8 cellular contexts compared by ENCODE assay signal in the genomic region with DNA sequence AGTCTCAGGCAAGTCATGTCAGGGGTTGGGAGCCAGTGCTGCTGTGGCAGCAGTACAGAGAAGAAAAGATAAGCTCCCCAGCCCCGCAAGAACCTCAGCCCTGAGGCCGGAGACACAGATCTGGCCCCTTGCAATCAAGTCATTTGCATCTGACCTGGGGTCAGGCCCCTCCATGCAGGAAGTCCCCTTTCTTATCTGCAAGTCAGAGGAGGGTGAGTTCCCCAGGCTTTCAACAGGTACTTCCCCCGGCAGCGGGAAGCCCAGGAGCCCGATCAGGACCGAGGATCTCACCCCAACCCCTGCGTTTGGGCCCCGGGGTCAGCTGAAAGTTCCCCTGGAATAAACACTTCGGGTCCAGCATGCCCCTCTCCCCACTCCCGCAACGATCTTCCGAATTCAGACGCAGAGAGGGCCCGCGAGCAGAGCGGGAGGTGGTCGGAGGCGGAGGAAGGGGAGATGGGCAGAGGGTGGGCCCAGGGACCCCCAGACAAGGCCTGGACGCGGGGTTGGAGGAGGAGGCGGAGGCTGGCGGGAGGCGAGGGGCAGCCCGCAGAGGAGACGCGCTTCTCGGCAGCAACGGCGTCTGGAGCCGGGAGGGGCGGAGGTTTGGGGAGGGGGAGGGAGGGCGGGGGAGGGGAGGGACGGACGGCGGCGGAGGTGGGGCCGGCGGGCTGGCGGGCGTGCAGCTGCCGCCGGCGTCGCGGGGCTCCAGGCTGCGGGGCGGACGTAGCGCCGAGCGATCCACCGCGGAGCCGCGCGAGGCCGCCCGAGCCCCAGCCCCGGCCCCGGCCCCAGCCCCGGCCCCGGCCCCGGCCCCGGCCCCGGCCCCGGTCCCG. TPM values are rescaled to one million over a fixed set of nuclear protein-coding genes. Genes with fewer than 3 reads are reported as not detected.
DNase-seq lines count a peak whose midpoint lies in the region; ATAC-seq and TF ChIP-seq lines count a peak whose summit lies in the region.

A gene with protein sequence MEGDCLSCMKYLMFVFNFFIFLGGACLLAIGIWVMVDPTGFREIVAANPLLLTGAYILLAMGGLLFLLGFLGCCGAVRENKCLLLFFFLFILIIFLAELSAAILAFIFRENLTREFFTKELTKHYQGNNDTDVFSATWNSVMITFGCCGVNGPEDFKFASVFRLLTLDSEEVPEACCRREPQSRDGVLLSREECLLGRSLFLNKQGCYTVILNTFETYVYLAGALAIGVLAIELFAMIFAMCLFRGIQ (plus strand): TSS at position 685 of the 836 bp plus-strand sequence. CDS start 179,455 bp downstream, outside the sequence.

- H3K79me2 ChIP-seq in mammary epithelial cell (ENCODE audit: insufficient read depth, low read length), result no peaks in the 10 kb centered on the region

- H3K27me3 ChIP-seq in mammary epithelial cell (ENCODE audit: insufficient read depth, low read length), result peaks cover 10% of the 10 kb centered on the region

- H3K4me2 ChIP-seq in mammary epithelial cell (ENCODE audit: insufficient read depth, low read depth, low read length), result peak within 1 kb of the TSS; percentile 98

- no peak within 1 kb of the TSS for H3K9ac ChIP-seq in mammary epithelial cell (ENCODE audit: insufficient read depth, low read length)

- H3K9me3 ChIP-seq in mammary epithelial cell (replicated peaks; ENCODE audit: insufficient read depth, low read length), result no peaks in the 10 kb centered on the region

- H3K27ac ChIP-seq in mammary epithelial cell (ENCODE audit: insufficient read depth, low read depth, low read length), result no peak within 1 kb of the TSS

- peak within 1 kb of the TSS; percentile 81 for H2AFZ ChIP-seq in mammary epithelial cell (ENCODE audit: low read depth, low read length)

- TF ChIP-seq CTCF in mammary epithelial cell (conservative IDR thresholded peaks at IDR 0.05 in 1 of 2, IDR thresholded peaks at IDR 0.05 in 1 of 2; ENCODE audit: extremely low read depth in 1 of 2, insufficient read depth in 1 of 2, low read depth in 1 of 2, low read length in 2 of 2), result no peak

- in situ Hi-C loops in mammary epithelial cell (cut with MboI; ENCODE audit: low sequenced_read_pairs in 2 of 2), result loop anchor here (5.0 kb wide), 1 partner anchor 166 kb away; no protein-coding TSS in a partner anchor

- BruUV-seq in mammary epithelial cell (replicated peaks; lab: Mats Ljungman, UMichigan), result no TSS peak

- 86% methylated on average over 13 of the region's 67 CpGs for WGBS in mammary epithelial cell (ENCODE audit: low coverage, missing lambda C conversion rate)

- dilution Hi-C loops in mammary epithelial cell (cut with HindIII; ENCODE audit: low sequenced_read_pairs), result no loop called here

- no peaks in the 10 kb centered on the region for H4K20me1 ChIP-seq in mammary epithelial cell (ENCODE audit: insufficient read depth, low read length)

- no peaks in the 10 kb centered on the region for H3K36me3 ChIP-seq in mammary epithelial cell (ENCODE audit: insufficient read depth, low read length)

- CTCF ChIA-PET in mammary epithelial cell (lab: Charles Lee; ENCODE audit: low non-redundant PET), result no interaction called here

- DNase-seq in NCI-H1417 (lab: John Stamatoyannopoulos, UW) (peak in 2 of 3 experiments; percentile 12 to 20), NCI-H1417 treated with DMSO at 0.1 percent for 48 hours (lab: John Stamatoyannopoulos, UW) (no peak), mammary epithelial cell (no peak), left kidney (ENCODE audit: low read depth, low spot score) (peak; percentile 65), inferior parietal cortex (ENCODE audit: extremely low spot score) (no peak)
- DNase-seq in stimulated activated CD8-positive, alpha-beta memory T cell treated with anti-CD3 and anti-CD28 coated beads, Interleukin-4, amount 100 ng/mL, for 48 hours, result peak; percentile 41

- H3K4me3 ChIP-seq in mammary epithelial cell (replicated peaks in 1 of 3; ENCODE audit: insufficient read depth in 1 of 3, low read depth in 2 of 3, low read length in 3 of 3), result peak within 1 kb of the TSS; percentile 39 to 42 (median 40)

- intact Hi-C loops in T-helper 2 cell treated with Interferon-gamma antibody and Interleukin-4, amounts not matched to agents 100 ng/mL and 5 ng/mL, for 36 hours (cut with micrococcal nuclease), result loop anchor here (1.0 to 5.0 kb wide), 5 partner anchors 45 to 185 kb away; a partner anchor contains a TSS
- intact Hi-C loops in mammary epithelial cell (cut with micrococcal nuclease), result loop anchor here (10.0 kb wide), 1 partner anchor 162 kb away; a partner anchor contains a TSS

- H3K4me1 ChIP-seq in mammary epithelial cell (ENCODE audit: insufficient read depth, low read length), result peaks cover 8% of the 10 kb centered on the region

- ATAC-seq in HG02970 (IDR thresholded peaks at IDR 0.05; ENCODE audit: low FRiP score, unreplicated experiment), result peak; percentile 68

RNA-seq across cellular contexts. Expression of the gene that starts here (rescaled TPM):
- total RNA-seq in T-helper 2 cell treated with Interferon-gamma antibody and Interleukin-4, amounts not matched to agents 100 ng/mL and 5 ng/mL, for 36 hours, result 24.6 and 25.4 TPM in 2 replicates
- total RNA-seq in mammary epithelial cell, result not detected
- 0.08 TPM for polyA plus RNA-seq in mammary epithelial cell
- 5.0 TPM for polyA minus RNA-seq in mammary epithelial cell

Comparison
In these comparisons a context has a peak if more than half of its experiments do, and no peak if none do; other contexts are left out.
1. RNA of the gene that starts here (total RNA-seq): 24.6 to 25.4 TPM in T-helper 2 cell treated with Interferon-gamma antibody and Interleukin-4, amounts not matched to agents 100 ng/mL and 5 ng/mL, for 36 hours; not detected in mammary epithelial cell; every median in the first group is over 10 times any median in the second.
2. DNase-seq: peak in NCI-H1417 (2 of 3), left kidney (single experiment) and stimulated activated CD8-positive, alpha-beta memory T cell treated with anti-CD3 and anti-CD28 coated beads, Interleukin-4, amount 100 ng/mL, for 48 hours (single experiment); none in NCI-H1417 treated with DMSO at 0.1 percent for 48 hours (single experiment), mammary epithelial cell (single experiment) and inferior parietal cortex (single experiment).